1 cellular context compared by ENCODE assay signal in genomic region chr3:4739289-4740236, GRCh38.
TF ChIP-seq lines count a peak whose summit lies in the region.

No MANE protein-coding gene starts in this region.

TF ChIP-seq in K562, 482 proteins besides CTCF, POLR2A, EP300 and RAD21 (continued from another document):
- TF ChIP-seq E4F1 (CRISPR knock-in tag; IDR thresholded peaks at IDR 0.05; ENCODE audit: borderline replicate concordance) (no peak), IRF9 (tag; IDR thresholded peaks at IDR 0.05) (no peak), SRSF9 (IDR thresholded peaks at IDR 0.05; ENCODE audit: borderline replicate concordance, low read depth, low read length) (no peak), MXD1 (CRISPR knock-in tag; IDR thresholded peaks at IDR 0.05; ENCODE audit: borderline replicate concordance, poor library complexity, severe bottlenecking) (no peak), ZNF717 (CRISPR knock-in tag; IDR thresholded peaks at IDR 0.05) (no peak), HNRNPL (IDR thresholded peaks at IDR 0.05; ENCODE audit: low read depth, low read length) (no peak), FOXK1 (CRISPR knock-in tag; IDR thresholded peaks at IDR 0.05; ENCODE audit: borderline replicate concordance) (no peak), ZBTB9 (CRISPR knock-in tag; IDR thresholded peaks at IDR 0.05) (peak; percentile 52), ATF1 (CRISPR knock-in tag; IDR thresholded peaks at IDR 0.05) (no peak), ATF1 (tag; IDR thresholded peaks at IDR 0.05) (peak; percentile 72), AFF1 (IDR thresholded peaks at IDR 0.05; ENCODE audit: low read depth in 1 of 2, partially characterized antibody in 2 of 2) (peak in 1 of 2 experiments; percentile 43), ARID3A (IDR thresholded peaks at IDR 0.05; ENCODE audit: borderline replicate concordance, low read depth, low read length) (0 out of 2 replicates have a peak, but pooled peaks have one; percentile 10), ZNF449 (CRISPR knock-in tag; IDR thresholded peaks at IDR 0.05) (no peak), FOXK2 (conservative IDR thresholded peaks at IDR 0.05 in 1 of 2, IDR thresholded peaks at IDR 0.05 in 1 of 2; ENCODE audit: low read depth in 2 of 2) (no peak), HDAC3 (IDR thresholded peaks at IDR 0.05; ENCODE audit: borderline replicate concordance, partially characterized antibody) (no peak), NKRF (IDR thresholded peaks at IDR 0.05; ENCODE audit: borderline replicate concordance) (no peak), RBM15 (IDR thresholded peaks at IDR 0.05; ENCODE audit: insufficient read depth, low read length) (no peak), ZBTB17 (CRISPR knock-in tag; IDR thresholded peaks at IDR 0.05) (no peak), HNRNPH1 (optimal IDR thresholded peaks at IDR 0.05; ENCODE audit: low read depth, low read length) (no peak), ZBTB26 (CRISPR knock-in tag; IDR thresholded peaks at IDR 0.05) (no peak), KAT7 (CRISPR knock-in tag; IDR thresholded peaks at IDR 0.05; ENCODE audit: borderline replicate concordance) (no peak), ZNF778 (CRISPR knock-in tag; IDR thresholded peaks at IDR 0.05) (no peak), ZNF77 (CRISPR knock-in tag; IDR thresholded peaks at IDR 0.05) (no peak), BRD4 (IDR thresholded peaks at IDR 0.05) (peak; percentile 19; the same call in 1 of the 2 replicates), ZNF277 (CRISPR knock-in tag; IDR thresholded peaks at IDR 0.05; ENCODE audit: borderline replicate concordance) (no peak), SNIP1 (IDR thresholded peaks at IDR 0.05; ENCODE audit: low read depth) (no peak), HIVEP1 (CRISPR knock-in tag; IDR thresholded peaks at IDR 0.05) (peak; percentile 5; the same call in 1 of the 2 replicates), ZNF830 (CRISPR knock-in tag; IDR thresholded peaks at IDR 0.05) (no peak), ESRRA (IDR thresholded peaks at IDR 0.05; ENCODE audit: borderline replicate concordance, low read depth) (peak; percentile 78; the same call in 1 of the 2 replicates), ZBTB34 (CRISPR knock-in tag; IDR thresholded peaks at IDR 0.05) (no peak), KLF1 (tag; IDR thresholded peaks at IDR 0.05) (no peak), TCF7 (IDR thresholded peaks at IDR 0.05; ENCODE audit: borderline replicate concordance) (no peak), ZNF639 (CRISPR knock-in tag; conservative IDR thresholded peaks at IDR 0.05 in 1 of 2, IDR thresholded peaks at IDR 0.05 in 1 of 2) (peak in 1 of 2 experiments; percentile 23; a peak in 1 of 4 replicates), TOE1 (IDR thresholded peaks at IDR 0.05; ENCODE audit: borderline replicate concordance) (peak; percentile 68), TOE1 (CRISPR knock-in tag; IDR thresholded peaks at IDR 0.05; ENCODE audit: borderline replicate concordance, low read depth) (no peak)
